In genomic region chr10:97217299-97217698, GRCh38 we compare ENCODE assay signal across 26 cellular contexts. TPM values are rescaled to one million over a fixed set of nuclear protein-coding genes. Genes with fewer than 3 reads are reported as not detected.
A peak's percentile ranks its signal among the peaks of the same experiment; 100 is the strongest.
DNase-seq lines count a peak whose midpoint lies in the region; ATAC-seq and TF ChIP-seq lines count a peak whose summit lies in the region.
"Had no signal": no experiment of that assay in that cellular context is flagged by ENCODE, and none has a peak within 500 bp of the region (broad histone marks: within the 10 kb centered on the region; RNA-seq: fewer than 3 reads in every experiment).

No MANE protein-coding gene starts in this region.

- H3K4me1 Mint-ChIP-seq in activated CD8-positive, alpha-beta memory T cell treated with anti-CD3 and anti-CD28 coated beads, Interleukin-2, amount 10 ng/mL, durations not matched to agents 7 days and 5 days = peaks cover 33% of the 10 kb centered on the region

- no peak for TF ChIP-seq CTCF in WERI-Rb-1 (IDR thresholded peaks at IDR 0.05; ENCODE audit: low read depth, low read length)

- H3K36me3 Mint-ChIP-seq in activated CD8-positive, alpha-beta memory T cell treated with anti-CD3 and anti-CD28 coated beads, Interleukin-2, amount 10 ng/mL, durations not matched to agents 7 days and 5 days = peaks cover 14% of the 10 kb centered on the region

- H3K36me3 ChIP-seq in WERI-Rb-1 = no peaks in the 10 kb centered on the region; the same call in 1 of the 2 replicates
- H3K36me3 ChIP-seq: adrenal gland, prostate gland had no signal

- H3K27ac ChIP-seq in epithelial cell of prostate (peak overlapping the region; percentile 85), WERI-Rb-1 (no peak overlapping the region)
- H3K27ac ChIP-seq: adrenal gland, left ventricle myocardium inferior, prostate gland, tibial artery had no signal

- DNase-seq in activated CD8-positive, alpha-beta memory T cell treated with anti-CD3 and anti-CD28 coated beads, Interleukin-2, amount 10 ng/mL, durations not matched to agents 7 days and 5 days = no peak
- no peak for DNase-seq in activated CD8-positive, alpha-beta memory T cell treated with anti-CD3 and anti-CD28 coated beads for 24 hours
- DNase-seq in GF-D8 (lab: John Stamatoyannopoulos, UW) (peak; percentile 36), MV-4-11 (lab: John Stamatoyannopoulos, UW) (peak; percentile 75), epithelial cell of prostate (ENCODE audit: low read depth, low spot score) (no peak), WERI-Rb-1 (no peak), RPMI8226 (no peak), NCI-H1930 (lab: John Stamatoyannopoulos, UW) (no peak)
- DNase-seq: activated CD4-positive, CD25-positive, alpha-beta regulatory T cell; adrenal gland; CD4-positive, alpha-beta T cell; DMS153; immature natural killer cell; left ventricle myocardium inferior; NCI-H2171 treated with DMSO at 0.1 percent for 48 hours; NCI-H526 treated with DMSO at 0.1 percent for 48 hours; SHP77 treated with DMSO at 0.1 percent for 48 hours; stimulated activated CD4-positive, alpha-beta T cell treated with anti-CD3 and anti-CD28 coated beads, Interleukin-1b, Interleukin-23, amount 100 ng/mL, for 48 hours; stimulated activated naive CD4-positive, alpha-beta T cell; tibial artery had no signal

- H3K27me3 Mint-ChIP-seq in activated CD8-positive, alpha-beta memory T cell treated with anti-CD3 and anti-CD28 coated beads, Interleukin-2, amount 10 ng/mL, durations not matched to agents 7 days and 5 days = no peaks in the 10 kb centered on the region
- H3K27me3 Mint-ChIP-seq: activated T-helper 17 cell treated with anti-CD3 and anti-CD28 coated beads, Interleukin-2, amount 50 U/mL, for 72 hours; CD4-positive, alpha-beta T cell; dendritic cell treated with granulocyte-macrophage colony-stimulating factor and Interleukin-4, amounts not matched to agents 40 ng/mL and 50 ng/mL, for 4 days had no signal

- no peaks in the 10 kb centered on the region for H3K9me3 Mint-ChIP-seq in activated CD8-positive, alpha-beta memory T cell treated with anti-CD3 and anti-CD28 coated beads, Interleukin-2, amount 10 ng/mL, durations not matched to agents 7 days and 5 days (ENCODE audit: low read depth)
- H3K9me3 Mint-ChIP-seq: activated T-helper 17 cell treated with anti-CD3 and anti-CD28 coated beads, Interleukin-2, amount 50 U/mL, for 72 hours; CD4-positive, alpha-beta T cell; dendritic cell treated with granulocyte-macrophage colony-stimulating factor and Interleukin-4, amounts not matched to agents 40 ng/mL and 50 ng/mL, for 4 days; immature natural killer cell; T-helper 2 cell treated with Interferon-gamma antibody and Interleukin-4, amounts not matched to agents 5 μg/mL and 100 μg/mL, for 36 hours had no signal

- no peaks in the 10 kb centered on the region for H3K9me3 ChIP-seq in WERI-Rb-1 (ENCODE audit: severe bottlenecking)
- H3K9me3 ChIP-seq: adrenal gland, left ventricle myocardium inferior, prostate gland, tibial artery had no signal

- peak overlapping the region; percentile 70 for H3K27ac Mint-ChIP-seq in activated CD8-positive, alpha-beta memory T cell treated with anti-CD3 and anti-CD28 coated beads, Interleukin-2, amount 10 ng/mL, durations not matched to agents 7 days and 5 days
- H3K27ac Mint-ChIP-seq: CD4-positive, alpha-beta T cell; dendritic cell treated with granulocyte-macrophage colony-stimulating factor and Interleukin-4, amounts not matched to agents 40 ng/mL and 50 ng/mL, for 4 days had no signal

- no peak overlapping the region for H3K4me3 Mint-ChIP-seq in activated CD8-positive, alpha-beta memory T cell treated with anti-CD3 and anti-CD28 coated beads, Interleukin-2, amount 10 ng/mL, durations not matched to agents 7 days and 5 days
- H3K4me3 Mint-ChIP-seq: CD4-positive, alpha-beta T cell; dendritic cell treated with granulocyte-macrophage colony-stimulating factor and Interleukin-4, amounts not matched to agents 40 ng/mL and 50 ng/mL, for 4 days; immature natural killer cell had no signal

- H3K4me3 ChIP-seq in WERI-Rb-1 (ENCODE audit: low read depth, low read length) = no peak overlapping the region
- H3K4me3 ChIP-seq: adrenal gland, GM12878, K562, left ventricle myocardium inferior, prostate gland, tibial artery had no signal

- H3K27me3 ChIP-seq in WERI-Rb-1 (ENCODE audit: insufficient read depth, low read depth, severe bottlenecking) = no peaks in the 10 kb centered on the region
- H3K27me3 ChIP-seq: adrenal gland, tibial artery had no signal

- ATAC-seq in activated CD8-positive, alpha-beta memory T cell treated with anti-CD3 and anti-CD28 coated beads, Interleukin-2, amount 10 ng/mL, durations not matched to agents 7 days and 5 days = no peak
- ATAC-seq: K562 had no signal

- CTCF ChIA-PET in activated CD8-positive, alpha-beta memory T cell treated with anti-CD3 and anti-CD28 coated beads, Interleukin-2, amount 10 ng/mL, durations not matched to agents 7 days and 5 days (lab: Charles Lee) = interaction anchor here (1.0 to 5.0 kb wide), 11 partner anchors 7 to 181 kb away, joined by 3 to 23 read pairs (median 4); no protein-coding TSS in a partner anchor

RNA-seq across cellular contexts. Expression of gene SLIT1, which starts 31.5 kb away (rescaled TPM):
- 1 to 10 TPM in 1 of 2 experiments, under 1 TPM in 1; 0.59 to 1.5 TPM for total RNA-seq in activated CD8-positive, alpha-beta memory T cell treated with anti-CD3 and anti-CD28 coated beads, Interleukin-2, amount 10 ng/mL, durations not matched to agents 7 days and 5 days

Comparison
In these comparisons a context has a peak if more than half of its experiments do, and no peak if none do; other contexts are left out.
1. DNase-seq: peak in GF-D8 (single experiment) and MV-4-11 (single experiment); none in activated CD8-positive, alpha-beta memory T cell treated with anti-CD3 and anti-CD28 coated beads, Interleukin-2, amount 10 ng/mL, durations not matched to agents 7 days and 5 days (single experiment), activated CD8-positive, alpha-beta memory T cell treated with anti-CD3 and anti-CD28 coated beads for 24 hours (single experiment), epithelial cell of prostate (single experiment), WERI-Rb-1 (single experiment), RPMI8226 (single experiment) and NCI-H1930 (0 of 2).